1 cellular context compared by ENCODE assay signal in genomic region chr20:32551693-32552092, GRCh38.
TF ChIP-seq lines count a peak whose summit lies in the region.

No MANE protein-coding gene starts in this region.

TF ChIP-seq in HepG2, 621 proteins besides CTCF, POLR2A, EP300 and RAD21 (continued from another document):
- peak; percentile 23; the same call in 1 of the 2 replicates for TF ChIP-seq ZMYM4 (CRISPR knock-in tag; IDR thresholded peaks at IDR 0.05)
- 0 out of 2 replicates have a peak, but pooled peaks have one; percentile 50 for TF ChIP-seq ZBTB7B (CRISPR knock-in tag; IDR thresholded peaks at IDR 0.05)
- TF ChIP-seq RELA (CRISPR knock-in tag; IDR thresholded peaks at IDR 0.05): no peak
- TF ChIP-seq HDAC1 (CRISPR knock-in tag; IDR thresholded peaks at IDR 0.05): peak; percentile 57; the same call in 1 of the 2 replicates
- TF ChIP-seq GMEB1 (CRISPR knock-in tag; IDR thresholded peaks at IDR 0.05; ENCODE audit: borderline replicate concordance): peak; percentile 47; the same call in 1 of the 2 replicates
- TF ChIP-seq LCORL (IDR thresholded peaks at IDR 0.05): no peak
- TF ChIP-seq LCORL (CRISPR knock-in tag; IDR thresholded peaks at IDR 0.05): peak; percentile 44; the same call in 1 of the 2 replicates
